ENCODE assay signal across 1 cellular context in the genomic region with DNA sequence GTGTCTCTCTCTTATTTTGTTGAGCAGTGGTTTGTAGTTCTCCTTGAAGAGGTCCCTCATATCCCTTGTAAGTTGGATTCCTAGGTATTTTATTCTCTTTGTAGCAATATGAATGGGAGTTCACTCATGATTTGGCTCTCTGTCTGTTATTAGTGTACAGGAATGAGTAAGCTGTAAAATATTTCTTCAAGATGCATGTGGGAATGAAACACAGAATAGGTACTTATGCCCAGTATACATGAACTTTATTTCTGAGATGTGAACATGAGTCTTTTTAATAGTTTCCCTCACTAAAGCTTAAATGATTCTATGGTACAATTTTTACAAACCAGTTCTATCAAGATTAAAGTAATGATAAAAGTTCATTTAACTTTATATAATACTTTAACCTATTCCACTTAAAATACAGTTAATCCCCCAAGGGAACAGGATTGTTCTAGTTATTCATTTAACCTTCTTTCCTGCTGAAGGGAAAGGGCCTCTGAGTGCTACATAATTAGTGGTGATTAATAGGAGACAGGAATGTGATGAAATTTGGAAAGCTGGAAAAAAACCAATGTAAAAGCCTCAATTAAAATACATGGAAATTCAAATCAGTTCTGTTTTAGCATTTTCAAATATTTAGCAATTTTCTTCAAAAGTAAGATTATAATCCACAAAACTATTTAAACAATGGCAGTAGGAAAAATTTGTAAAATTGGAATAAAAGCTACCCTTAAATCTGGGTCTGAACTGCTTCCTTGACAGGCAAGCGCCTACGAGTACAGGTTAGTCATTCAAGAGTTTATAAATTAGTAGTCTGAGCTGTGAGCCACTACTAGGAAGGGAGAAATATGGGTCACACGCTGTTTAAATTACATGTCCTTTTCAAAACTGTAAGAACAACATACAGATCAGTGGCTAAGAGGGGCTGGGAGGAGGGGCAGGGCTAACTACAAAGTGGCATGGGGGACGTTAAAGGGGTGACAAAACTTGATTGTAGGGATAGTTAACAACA.
TF ChIP-seq lines count a peak whose summit lies in the region.

No MANE protein-coding gene starts in this region.

TF ChIP-seq in endothelial cell of umbilical vein, 7 proteins besides CTCF, POLR2A, EP300 and RAD21:
- no peak for TF ChIP-seq FOS (IDR thresholded peaks at IDR 0.05; ENCODE audit: borderline replicate concordance, insufficient read depth, low read length)
- no peak for TF ChIP-seq JUN (IDR thresholded peaks at IDR 0.05; ENCODE audit: borderline replicate concordance, insufficient read depth, insufficient read length, low read depth)
